Comparison of ENCODE assay signal across 1 cellular context in the genomic region with DNA sequence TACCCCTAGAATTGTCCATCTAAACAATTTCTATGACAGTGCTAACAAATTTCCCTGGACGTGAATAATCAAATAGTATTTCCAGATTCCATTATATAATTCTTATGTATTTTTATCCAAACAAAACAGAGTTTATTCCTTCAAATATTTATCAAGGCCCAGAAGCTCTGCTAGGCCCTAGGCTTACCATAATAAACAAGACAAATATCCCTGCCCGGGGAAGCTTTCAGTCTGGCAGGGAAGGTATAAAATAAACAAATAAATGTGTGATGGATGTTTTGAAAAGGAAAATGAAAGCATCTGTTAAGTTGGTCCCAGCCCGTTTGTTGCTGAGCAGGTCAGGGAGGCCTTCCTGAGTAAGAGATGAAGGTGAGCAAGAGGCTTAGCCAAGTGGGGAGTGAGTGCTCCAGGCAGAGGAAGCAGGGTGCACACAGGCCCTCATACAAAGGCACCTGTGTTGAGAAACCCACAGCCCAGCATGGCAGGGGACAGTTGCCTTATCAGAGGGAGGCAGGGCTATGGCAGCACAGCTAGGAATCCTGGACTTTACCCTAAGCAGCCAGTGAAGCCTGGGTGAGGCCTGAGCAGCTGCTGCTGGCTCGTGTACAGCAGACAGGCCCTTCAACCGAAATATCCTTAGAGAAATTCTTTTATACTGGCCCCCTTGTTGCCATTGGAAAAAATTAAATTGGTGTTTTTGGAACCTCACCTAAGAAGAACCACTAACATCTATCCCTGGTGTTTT.
TF ChIP-seq lines count a peak whose summit lies in the region.

No MANE protein-coding gene starts in this region.

TF ChIP-seq in K562, 482 proteins besides CTCF, POLR2A, EP300 and RAD21:
- TF ChIP-seq POLR2G (IDR thresholded peaks at IDR 0.05; ENCODE audit: low read depth, low read length) (0 out of 2 replicates have a peak, but pooled peaks have one; percentile 1), CBX8 (IDR thresholded peaks at IDR 0.05; ENCODE audit: borderline replicate concordance, extremely low read depth, low read depth, low read length, poor library complexity, severe bottlenecking) (no peak), NFE2L1 (tag; IDR thresholded peaks at IDR 0.05; ENCODE audit: borderline replicate concordance, low read depth) (no peak)
TF ChIP-seq in K562: peak in this region for 1.
